In genomic region chr6:5302220-5302946, GRCh38 we compare ENCODE assay signal across 8 cellular contexts. TPM values are rescaled to one million over a fixed set of nuclear protein-coding genes. Genes with fewer than 3 reads are reported as not detected.
A peak's percentile ranks its signal among the peaks of the same experiment; 100 is the strongest.
DNase-seq lines count a peak whose midpoint lies in the region; ATAC-seq and TF ChIP-seq lines count a peak whose summit lies in the region.

No MANE protein-coding gene starts in this region.

- CTCF ChIA-PET in HEK293 (lab: Yijun Ruan, JAX), result interaction anchor here (0.6 to 5.1 kb wide), 27 partner anchors 9 to 219 kb away, joined by 3 to 30 read pairs (median 4); no protein-coding TSS in a partner anchor
- CTCF ChIA-PET in T-cell (lab: Charles Lee), result interaction anchor here (0.6 to 3.4 kb wide), 18 partner anchors 7 to 665 kb away, joined by 3 to 48 read pairs (median 4); no protein-coding TSS in a partner anchor

- H3K9me3 ChIP-seq in HEK293 (ENCODE audit: control insufficient read depth, insufficient read depth, low read depth, low read length), result no peaks in the 10 kb centered on the region

- H3K4me1 Mint-ChIP-seq in T-cell (peaks cover 35 to 40% (median 39%) of the 10 kb centered on the region in 3 donors), memory B cell (peaks cover 27% of the 10 kb centered on the region)

- H3K36me3 Mint-ChIP-seq in T-cell (no peaks in the 10 kb centered on the region), memory B cell (no peaks in the 10 kb centered on the region)

- H3K4me3 ChIP-seq in HEK293 (ENCODE audit: low read depth, low read length), result no peak overlapping the region

- H3K36me3 ChIP-seq in HEK293 (ENCODE audit: control insufficient read depth in 2 of 2, insufficient read depth in 1 of 2, low read length in 2 of 2), result no peaks in the 10 kb centered on the region

- H3K9me3 Mint-ChIP-seq in T-cell (no peaks in the 10 kb centered on the region), memory B cell (no peaks in the 10 kb centered on the region)

- POLR2A ChIA-PET in HEK293 (lab: Yijun Ruan, JAX) (no interaction called here), T-cell (lab: Charles Lee) (no interaction called here)

- ATAC-seq in T-cell (replicated peaks in 1 of 4) (peak; percentile 34 to 60 (median 47)), memory B cell (ENCODE audit: low read depth) (peak; percentile 38)

- DNase-seq in NCI-H2171 treated with DMSO at 0.1 percent for 48 hours (lab: John Stamatoyannopoulos, UW) (peak; percentile 20), NCI-H2171 (lab: John Stamatoyannopoulos, UW) (no peak), T-cell (peak in 1 of 34 experiments; percentile 1), memory B cell (ENCODE audit: low spot score in 2 of 2) (no peak), NCI-H446 treated with DMSO at 0.1 percent for 48 hours (lab: John Stamatoyannopoulos, UW) (no peak), HT-29 (ENCODE audit: low spot score) (no peak), SKM-1 treated with dmso at 0.1 percent for 144 hours (lab: John Stamatoyannopoulos, UW; ENCODE audit: unreplicated experiment) (no peak)

- no peak overlapping the region for H3K27ac ChIP-seq in HEK293 (ENCODE audit: extremely low read depth, low read depth, low read length)

- no peak for TF ChIP-seq CTCF in HEK293 (tag by site-specific recombination; IDR thresholded peaks at IDR 0.05)

- H3K27ac Mint-ChIP-seq in T-cell, result peak overlapping the region; percentile 9 to 30
- H3K27ac Mint-ChIP-seq in memory B cell, result peak overlapping the region; percentile 14

- H3K27me3 Mint-ChIP-seq in T-cell (no peaks in the 10 kb centered on the region), memory B cell (no peaks in the 10 kb centered on the region)

- H3K4me3 Mint-ChIP-seq in T-cell (peak overlapping the region; percentile 32 to 43 (median 41)), memory B cell (peak overlapping the region; percentile 75)

- H3K4me1 ChIP-seq in HEK293 (ENCODE audit: control insufficient read depth, insufficient read depth, low read length), result peaks cover 17% of the 10 kb centered on the region

TF ChIP-seq in HEK293, 187 proteins besides CTCF, POLR2A, EP300 and RAD21:
- no peak for TF ChIP-seq ZNF558 (tag by site-specific recombination; IDR thresholded peaks at IDR 0.05)
- TF ChIP-seq MZF1 (tag by site-specific recombination; IDR thresholded peaks at IDR 0.05; ENCODE audit: borderline replicate concordance), result peak; percentile 39; the same call in 1 of the 2 replicates
- no peak for TF ChIP-seq TCF7L2 (IDR thresholded peaks at IDR 0.05; ENCODE audit: borderline replicate concordance, low read depth, low read length)
TF ChIP-seq in HEK293: peak in this region for 1.

RNA-seq across cellular contexts. Expression of gene FARS2, which starts 41.1 kb away (rescaled TPM):
- total RNA-seq in T-cell, result 10 to 100 TPM; 17.9 to 24.2 (median 20.3) TPM
- 20.0 and 30.5 TPM in 2 replicates for total RNA-seq in HT-29 (2014; rRNA removed; shearing (Covaris generic))

RNA-seq across cellular contexts. Expression of gene LYRM4, which starts 41.6 kb away (rescaled TPM):
- total RNA-seq in T-cell, result 10 to 100 TPM; 17.7 to 25.6 (median 20.4) TPM
- 25.0 and 29.9 TPM in 2 replicates for total RNA-seq in HT-29 (2014; rRNA removed; shearing (Covaris generic))
